8 cellular contexts compared by ENCODE assay signal in genomic region chr11:111602865-111603632, GRCh38. TPM values are rescaled to one million over a fixed set of nuclear protein-coding genes. Genes with fewer than 3 reads are reported as not detected.
DNase-seq lines count a peak whose midpoint lies in the region; ATAC-seq and TF ChIP-seq lines count a peak whose summit lies in the region.

No MANE protein-coding gene starts in this region.

- TF ChIP-seq CTCF in right lobe of liver (IDR thresholded peaks at IDR 0.05), result no peak

- intact Hi-C loops in right lobe of liver (cut with DNase I), result loop anchor here in 1 of 2 donors (10.0 kb wide), 1 partner anchor 172 kb away; no protein-coding TSS in a partner anchor

- ATAC-seq in right lobe of liver, result peak; percentile 21 to 28 (median 26)
- no peak for ATAC-seq in HG03139 (IDR thresholded peaks at IDR 0.05; ENCODE audit: unreplicated experiment)

- peak; percentile 22 for TF ChIP-seq POLR2A in right lobe of liver (IDR thresholded peaks at IDR 0.05)

- H3K4me1 ChIP-seq in effector memory CD4-positive, alpha-beta T cell (ENCODE audit: control insufficient read depth, insufficient read depth, low read length, poor library complexity, severe bottlenecking), result peaks cover 23% of the 10 kb centered on the region
- peaks cover 0 to 34% (median 7%) of the 10 kb centered on the region in 4 donors for H3K4me1 ChIP-seq in right lobe of liver

- H3K27ac ChIP-seq in effector memory CD4-positive, alpha-beta T cell (ENCODE audit: insufficient read depth, low read length, poor library complexity, severe bottlenecking), result peak overlapping the region; percentile 81
- H3K27ac ChIP-seq in right lobe of liver (peak overlapping the region; percentile 99 to 100 (median 100)), substantia nigra (ENCODE audit: low read depth, low read length, poor library complexity, severe bottlenecking) (peak overlapping the region; percentile 88)

- no peaks in the 10 kb centered on the region for H3K36me3 ChIP-seq in effector memory CD4-positive, alpha-beta T cell (ENCODE audit: control insufficient read depth, insufficient read depth, low read length)
- no peaks in the 10 kb centered on the region for H3K36me3 ChIP-seq in right lobe of liver

- no peaks in the 10 kb centered on the region for H3K9me3 ChIP-seq in effector memory CD4-positive, alpha-beta T cell (ENCODE audit: control insufficient read depth, low read length)
- no peaks in the 10 kb centered on the region for H3K9me3 ChIP-seq in right lobe of liver

- no peaks in the 10 kb centered on the region for H3K27me3 ChIP-seq in effector memory CD4-positive, alpha-beta T cell (replicated peaks; ENCODE audit: control insufficient read depth, insufficient read depth, low read length, poor library complexity, severe bottlenecking)
- no peaks in the 10 kb centered on the region for H3K27me3 ChIP-seq in right lobe of liver

- WGBS in right lobe of liver (ENCODE audit: insufficient coverage, low coverage, low lambda C conversion rate, missing lambda C conversion rate), result 0% methylated on average over 4 of the region's 44 CpGs

- DNase-seq in SIG-M5 treated with dmso at 0.1 percent for 504 hours (lab: John Stamatoyannopoulos, UW; ENCODE audit: unreplicated experiment), result peak; percentile 33
- no peak for DNase-seq in SIG-M5 (lab: John Stamatoyannopoulos, UW)
- DNase-seq in HK-2 (ENCODE audit: unreplicated experiment), result peak; percentile 33
- peak; percentile 39 for DNase-seq in SW480 (ENCODE audit: low spot score)
- peak in 2 of 3 donors; percentile 5 for DNase-seq in effector memory CD4-positive, alpha-beta T cell
- DNase-seq in right lobe of liver, result peak in 2 of 3 donors; percentile 52 to 56
- peak in 41 of 49 donors; percentile 6 to 74 (median 59) for DNase-seq in substantia nigra (lab: John Stamatoyannopoulos, UW)

- H3K4me3 ChIP-seq in effector memory CD4-positive, alpha-beta T cell (ENCODE audit: insufficient read depth, low read depth, low read length, poor library complexity, severe bottlenecking), result peak overlapping the region; percentile 98
- peak overlapping the region; percentile 77 to 87 (median 81) for H3K4me3 ChIP-seq in right lobe of liver

RNA-seq across cellular contexts. Expression of gene SIK2, which starts 0.8 kb away (rescaled TPM):
- total RNA-seq in right lobe of liver, result 10 to 100 TPM; 15.4 to 39.5 (median 26.4) TPM
